26 cellular contexts compared by ENCODE assay signal in the genomic region with DNA sequence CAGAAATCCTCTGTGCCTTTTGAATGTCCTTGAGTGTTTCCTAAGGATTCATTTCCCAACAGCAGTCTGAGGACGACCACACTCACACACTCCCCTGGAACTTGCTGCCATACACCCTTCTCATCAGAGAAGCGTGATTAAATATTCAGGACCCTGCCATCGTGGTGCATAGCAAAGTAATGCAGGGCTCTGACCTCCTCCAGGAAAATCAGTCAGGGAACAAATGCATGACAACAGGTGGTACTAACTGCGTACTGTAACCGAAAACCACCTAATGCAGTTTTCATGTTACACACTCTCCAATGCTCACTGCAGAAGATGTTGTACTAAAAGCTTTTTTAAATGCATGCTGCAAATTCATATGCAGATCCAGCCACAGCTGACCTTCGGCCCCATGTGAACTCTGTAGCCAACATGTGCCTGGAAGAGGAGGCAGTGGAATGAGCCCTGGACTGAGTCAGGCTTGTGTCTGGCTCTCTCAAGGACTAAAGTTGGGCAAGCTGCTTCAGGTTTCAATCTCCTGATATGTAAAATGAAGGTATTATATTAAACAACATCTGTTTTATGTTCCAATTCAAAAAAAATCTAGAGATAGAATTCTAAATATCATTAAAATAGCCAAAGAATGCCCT.
"Had no signal": no experiment of that assay in that cellular context is flagged by ENCODE, and none has a peak within 500 bp of the region (broad histone marks: within the 10 kb centered on the region; RNA-seq: fewer than 3 reads in every experiment).

No MANE protein-coding gene starts in this region.

- H3K27me3 ChIP-seq: brain microvascular endothelial cell, dorsolateral prefrontal cortex, neutrophil, pancreas, upper lobe of right lung had no signal

- H3K27ac ChIP-seq: brain microvascular endothelial cell, dorsolateral prefrontal cortex, left ventricle myocardium inferior, neutrophil, pancreas, psoas muscle, upper lobe of right lung had no signal

- H3K4me1 ChIP-seq: left ventricle myocardium inferior, pancreas, psoas muscle, upper lobe of right lung had no signal

- DNase-seq: activated CD4-positive, alpha-beta T cell treated with anti-CD3 and anti-CD28 coated beads for 4 hours; activated CD4-positive, alpha-beta T cell treated with anti-CD3 and anti-CD28 coated beads, Interleukin-2, amount 50 U/mL, for 48 hours; activated CD4-positive, CD25-positive, alpha-beta regulatory T cell; activated CD8-positive, alpha-beta memory T cell treated with anti-CD3 and anti-CD28 coated beads, Interleukin-2, amount 50 U/mL, for 48 hours; activated naive CD4-positive, alpha-beta T cell treated with Interleukin-2 at 50 U/mL for 16 hours; activated naive CD8-positive, alpha-beta T cell treated with anti-CD3 and anti-CD28 coated beads, Interleukin-2, amount 10 ng/mL, durations not matched to agents 7 days and 5 days; activated T-cell treated with anti-CD3 and anti-CD28 coated beads, Interleukin-2, amount 50 U/mL, for 4 hours; aorta; brain microvascular endothelial cell; central memory CD4-positive, alpha-beta T cell; dorsolateral prefrontal cortex; effector memory CD8-positive, alpha-beta T cell; kidney glomerular epithelial cell; left ventricle myocardium inferior; midbrain; natural killer cell; pancreas; psoas muscle; right cardiac atrium; stimulated activated CD4-positive, alpha-beta T cell treated with anti-CD3 and anti-CD28 coated beads, Interleukin-12 subunit alpha, Interleukin-12 subunit beta, amount 100 ng/mL, for 4 hours; stimulated activated CD4-positive, alpha-beta T cell treated with anti-CD3 and anti-CD28 coated beads, Interleukin-4, amount 100 ng/mL, for 4 hours; stimulated activated naive CD8-positive, alpha-beta T cell treated with anti-CD3 and anti-CD28 coated beads, Interleukin-15, Interleukin-2, amounts not matched to agents 100 U/mL and 50 U/mL, for 24 hours; SW 1271; T-helper 17 cell; upper lobe of right lung had no signal

- H3K4me3 ChIP-seq: dorsolateral prefrontal cortex, left ventricle myocardium inferior, pancreas, psoas muscle, upper lobe of right lung had no signal

- ATAC-seq: activated T-cell treated with anti-CD3 and anti-CD28 coated beads, Interleukin-2, amount 50 U/mL, for 4 hours; effector memory CD8-positive, alpha-beta T cell; natural killer cell; pancreas; psoas muscle; right cardiac atrium; stimulated activated naive CD8-positive, alpha-beta T cell treated with anti-CD3 and anti-CD28 coated beads, Interleukin-15, Interleukin-2, amounts not matched to agents 100 U/mL and 50 U/mL, for 24 hours; T-helper 17 cell; upper lobe of right lung had no signal

- H3K9me3 ChIP-seq: left ventricle myocardium inferior, neutrophil, pancreas, psoas muscle, upper lobe of right lung had no signal

- H3K36me3 ChIP-seq: brain microvascular endothelial cell, left ventricle myocardium inferior, neutrophil, pancreas, upper lobe of right lung had no signal
